Comparison of ENCODE assay signal across 1 cellular context in genomic region chr15:82046668-82047492, GRCh38.
A peak's percentile ranks its signal among the peaks of the same experiment; 100 is the strongest.
TF ChIP-seq lines count a peak whose summit lies in the region.

No MANE protein-coding gene starts in this region.

TF ChIP-seq in WTC11, 78 proteins besides CTCF, POLR2A, EP300 and RAD21 (continued from another document):
- TF ChIP-seq E2F5 (CRISPR knock-in tag; IDR thresholded peaks at IDR 0.05) (peak; percentile 7; the same call in 1 of the 2 replicates), SP1 (CRISPR knock-in tag; conservative IDR thresholded peaks at IDR 0.05) (peak; percentile 68; the same call in 1 of the 2 replicates), TP53 (CRISPR knock-in tag; IDR thresholded peaks at IDR 0.05) (peak; percentile 24; the same call in 1 of the 2 replicates), FOXK1 (CRISPR knock-in tag; IDR thresholded peaks at IDR 0.05) (peak; percentile 56; the same call in 1 of the 2 replicates)
